ENCODE assay signal across 8 cellular contexts in the genomic region with DNA sequence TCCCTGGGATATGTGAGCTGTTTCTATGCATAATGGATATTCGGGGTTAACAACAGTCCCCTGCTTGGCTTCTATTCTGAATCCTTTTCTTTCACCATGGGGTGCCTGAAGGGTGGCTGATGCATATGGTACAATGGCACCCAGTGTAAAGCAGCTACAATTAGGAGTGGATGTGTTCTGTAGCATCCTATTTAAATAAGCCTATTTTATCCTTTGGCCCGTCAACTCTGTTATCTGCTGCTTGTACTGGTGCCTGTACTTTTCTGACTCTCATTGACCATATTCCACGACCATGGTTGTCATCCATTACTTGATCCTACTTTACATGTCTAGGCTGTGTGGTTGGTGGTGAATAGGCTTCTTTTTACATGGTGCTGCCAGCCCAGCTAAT. TPM values are rescaled to one million over a fixed set of nuclear protein-coding genes. Genes with fewer than 3 reads are reported as not detected.
DNase-seq lines count a peak whose midpoint lies in the region; ATAC-seq, FAIRE-seq and TF ChIP-seq lines count a peak whose summit lies in the region.

No MANE protein-coding gene starts in this region.

- no peak for TF ChIP-seq CTCF in GM23338 (conservative IDR thresholded peaks at IDR 0.05; ENCODE audit: low read depth in 2 of 2)
- no peak for TF ChIP-seq CTCF in WI38 (IDR thresholded peaks at IDR 0.05; ENCODE audit: low read depth, low read length)
- no peak for TF ChIP-seq CTCF in hepatocyte (IDR thresholded peaks at IDR 0.05; ENCODE audit: poor library complexity)

- 33% methylated on average over 3 of the region's 3 CpGs for WGBS in hepatocyte (ENCODE audit: low lambda C conversion rate, missing lambda C conversion rate)
- WGBS in small intestine, 3 donors = 58 to 83% (median 73%) methylated on average over 3 of the region's 3 CpGs

- FAIRE-seq in small intestine (lab: Jason Lieb, UNC) = no peak
- FAIRE-seq in urothelium cell line (lab: Jason Lieb, UNC) = no peak

- H4K20me1 ChIP-seq in GM23338 (replicated peaks; ENCODE audit: insufficient read depth) (peaks cover 76% of the 10 kb centered on the region), hepatocyte (ENCODE audit: insufficient read depth, poor library complexity, severe bottlenecking) (peaks cover 11% of the 10 kb centered on the region)

- peaks cover 11% of the 10 kb centered on the region for H3K27me3 Mint-ChIP-seq in GM23338 (ENCODE audit: insufficient read depth, low read depth, poor library complexity)

- H2AFZ ChIP-seq in GM23338 = no peak overlapping the region
- no peak overlapping the region for H2AFZ ChIP-seq in hepatocyte

- H3K9me3 Mint-ChIP-seq in GM23338 = peaks cover 41% of the 10 kb centered on the region; the same call in 2 of the 3 replicates

- H3K9me2 ChIP-seq in GM23338 (ENCODE audit: insufficient read depth) = no peaks in the 10 kb centered on the region
- H3K9me2 ChIP-seq in hepatocyte (replicated peaks; ENCODE audit: insufficient read depth) = no peaks in the 10 kb centered on the region

- H3K27me3 ChIP-seq in GM23338 (ENCODE audit: insufficient read depth) = no peaks in the 10 kb centered on the region
- H3K27me3 ChIP-seq in hepatocyte = no peaks in the 10 kb centered on the region
- H3K27me3 ChIP-seq in small intestine (ENCODE audit: control insufficient read depth in 2 of 2, insufficient read depth in 2 of 2, low read length in 2 of 2) = no peaks in the 10 kb centered on the region

- H3K36me3 ChIP-seq in GM23338 (ENCODE audit: insufficient read depth) (peaks cover 29% of the 10 kb centered on the region), hepatocyte (replicated peaks; ENCODE audit: insufficient read depth, low read depth) (peaks cover 28% of the 10 kb centered on the region), small intestine (ENCODE audit: control insufficient read depth in 2 of 2, insufficient read depth in 2 of 2, low read length in 2 of 2) (peaks cover 7 to 16% of the 10 kb centered on the region in 2 donors)

- DNase-seq in GM23338 (ENCODE audit: low spot score) = peak; percentile 15
- no peak for DNase-seq in hepatocyte (ENCODE audit: low spot score)
- no peak for DNase-seq in small intestine
- no peak for DNase-seq in urothelium cell line (ENCODE audit: low spot score)
- no peak for DNase-seq in HPDE6-E6E7 (ENCODE audit: extremely low spot score)

- H3K4me3 Mint-ChIP-seq in GM23338 = peak overlapping the region; percentile 93

- H3K9me3 ChIP-seq in hepatocyte (ENCODE audit: low read depth) (peaks cover 34% of the 10 kb centered on the region), small intestine (ENCODE audit: control insufficient read depth, low read depth) (no peaks in the 10 kb centered on the region)

- H3K4me2 ChIP-seq in GM23338 (peak overlapping the region; percentile 89), hepatocyte (peak overlapping the region; percentile 80)

- peaks cover 31% of the 10 kb centered on the region for H3K4me1 Mint-ChIP-seq in GM23338

- no peak overlapping the region for H3K27ac ChIP-seq in GM23338 (ENCODE audit: low read depth)
- peak overlapping the region; percentile 99 for H3K27ac ChIP-seq in hepatocyte
- H3K27ac ChIP-seq in small intestine (ENCODE audit: low read depth in 1 of 2, low read length in 1 of 2) = peak overlapping the region in 1 of 2 donors; percentile 94

- H3K79me2 ChIP-seq in GM23338 (replicated peaks; ENCODE audit: insufficient read depth) (peaks cover 93% of the 10 kb centered on the region), hepatocyte (peaks cover 90% of the 10 kb centered on the region)

- no peaks in the 10 kb centered on the region; the same call in 1 of the 2 replicates for H3F3A ChIP-seq in GM23338 (replicated peaks; ENCODE audit: low read depth)

- peak overlapping the region; percentile 90; the same call in 1 of the 2 replicates for H3K27ac Mint-ChIP-seq in GM23338

- ATAC-seq in GM23338 (peak; percentile 7; the same call in 2 of the 3 replicates), HG03139 (IDR thresholded peaks at IDR 0.05; ENCODE audit: unreplicated experiment) (no peak), HG02759 (IDR thresholded peaks at IDR 0.05; ENCODE audit: unreplicated experiment) (no peak)

- peaks cover 37% of the 10 kb centered on the region for H3K4me1 ChIP-seq in GM23338 (ENCODE audit: insufficient read depth)
- peaks cover 17% of the 10 kb centered on the region for H3K4me1 ChIP-seq in hepatocyte (ENCODE audit: insufficient read depth)
- peaks cover 2 to 16% of the 10 kb centered on the region in 2 donors for H3K4me1 ChIP-seq in small intestine (ENCODE audit: control insufficient read depth in 2 of 2, insufficient read depth in 1 of 2, low read depth in 1 of 2, low read length in 1 of 2)

- H3K4me3 ChIP-seq in GM23338 = peak overlapping the region; percentile 77
- peak overlapping the region; percentile 84 for H3K4me3 ChIP-seq in WI38 (ENCODE audit: low read depth, low read length)
- H3K4me3 ChIP-seq in hepatocyte = peak overlapping the region; percentile 78
- H3K4me3 ChIP-seq in small intestine (ENCODE audit: low read depth in 1 of 2, low read length in 2 of 2) = peak overlapping the region; percentile 86 to 97

- peaks cover 82% of the 10 kb centered on the region for H3K36me3 Mint-ChIP-seq in GM23338 (ENCODE audit: low read depth)

TF ChIP-seq in GM23338, 12 proteins besides CTCF, POLR2A, EP300 and RAD21 (continues in another document):
- TF ChIP-seq, protein P1, sequence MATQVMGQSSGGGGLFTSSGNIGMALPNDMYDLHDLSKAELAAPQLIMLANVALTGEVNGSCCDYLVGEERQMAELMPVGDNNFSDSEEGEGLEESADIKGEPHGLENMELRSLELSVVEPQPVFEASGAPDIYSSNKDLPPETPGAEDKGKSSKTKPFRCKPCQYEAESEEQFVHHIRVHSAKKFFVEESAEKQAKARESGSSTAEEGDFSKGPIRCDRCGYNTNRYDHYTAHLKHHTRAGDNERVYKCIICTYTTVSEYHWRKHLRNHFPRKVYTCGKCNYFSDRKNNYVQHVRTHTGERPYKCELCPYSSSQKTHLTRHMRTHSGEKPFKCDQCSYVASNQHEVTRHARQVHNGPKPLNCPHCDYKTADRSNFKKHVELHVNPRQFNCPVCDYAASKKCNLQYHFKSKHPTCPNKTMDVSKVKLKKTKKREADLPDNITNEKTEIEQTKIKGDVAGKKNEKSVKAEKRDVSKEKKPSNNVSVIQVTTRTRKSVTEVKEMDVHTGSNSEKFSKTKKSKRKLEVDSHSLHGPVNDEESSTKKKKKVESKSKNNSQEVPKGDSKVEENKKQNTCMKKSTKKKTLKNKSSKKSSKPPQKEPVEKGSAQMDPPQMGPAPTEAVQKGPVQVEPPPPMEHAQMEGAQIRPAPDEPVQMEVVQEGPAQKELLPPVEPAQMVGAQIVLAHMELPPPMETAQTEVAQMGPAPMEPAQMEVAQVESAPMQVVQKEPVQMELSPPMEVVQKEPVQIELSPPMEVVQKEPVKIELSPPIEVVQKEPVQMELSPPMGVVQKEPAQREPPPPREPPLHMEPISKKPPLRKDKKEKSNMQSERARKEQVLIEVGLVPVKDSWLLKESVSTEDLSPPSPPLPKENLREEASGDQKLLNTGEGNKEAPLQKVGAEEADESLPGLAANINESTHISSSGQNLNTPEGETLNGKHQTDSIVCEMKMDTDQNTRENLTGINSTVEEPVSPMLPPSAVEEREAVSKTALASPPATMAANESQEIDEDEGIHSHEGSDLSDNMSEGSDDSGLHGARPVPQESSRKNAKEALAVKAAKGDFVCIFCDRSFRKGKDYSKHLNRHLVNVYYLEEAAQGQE (IDR thresholded peaks at IDR 0.05; ENCODE audit: unreplicated experiment) = no peak
- no peak for TF ChIP-seq NANOG (IDR thresholded peaks at IDR 0.05; ENCODE audit: borderline replicate concordance)
- TF ChIP-seq EZH2phosphoT487 (IDR thresholded peaks at IDR 0.05; ENCODE audit: unreplicated experiment) = no peak
- no peak for TF ChIP-seq STAT1 (IDR thresholded peaks at IDR 0.05; ENCODE audit: unreplicated experiment)

RNA-seq across cellular contexts. Expression of gene TUG1, which starts 1.3 kb away (rescaled TPM):
- 125 and 137 TPM in 2 replicates for total RNA-seq in GM23338 (2014; rRNA removed; shearing (Covaris generic))
- polyA plus RNA-seq in GM23338 (2016; fragmentation: Nextera tagmentation; extraction: Ambion mirVana) (45.1 and 58.3 TPM in 2 replicates), hepatocyte (33.9 and 39.1 TPM in 2 replicates), small intestine (10 to 100 TPM; 20.8 to 30.0 (median 27.7) TPM)
- 99.3 and 109 TPM in 2 replicates for total RNA-seq in hepatocyte

RNA-seq across cellular contexts. Expression of gene MORC2, which starts 1.8 kb away (rescaled TPM):
- 63.3 and 63.8 TPM in 2 replicates for total RNA-seq in GM23338 (2014; rRNA removed; shearing (Covaris generic))
- polyA plus RNA-seq in GM23338 (2016; fragmentation: Nextera tagmentation; extraction: Ambion mirVana) = 33.1 and 36.0 TPM in 2 replicates
- 16.3 and 24.0 TPM in 2 replicates for total RNA-seq in hepatocyte
- polyA plus RNA-seq in hepatocyte = 15.6 and 20.5 TPM in 2 replicates
- 10 to 100 TPM; 13.6 to 28.4 (median 14.1) TPM for polyA plus RNA-seq in small intestine
